Comparison of ENCODE assay signal across 20 cellular contexts in the genomic region with DNA sequence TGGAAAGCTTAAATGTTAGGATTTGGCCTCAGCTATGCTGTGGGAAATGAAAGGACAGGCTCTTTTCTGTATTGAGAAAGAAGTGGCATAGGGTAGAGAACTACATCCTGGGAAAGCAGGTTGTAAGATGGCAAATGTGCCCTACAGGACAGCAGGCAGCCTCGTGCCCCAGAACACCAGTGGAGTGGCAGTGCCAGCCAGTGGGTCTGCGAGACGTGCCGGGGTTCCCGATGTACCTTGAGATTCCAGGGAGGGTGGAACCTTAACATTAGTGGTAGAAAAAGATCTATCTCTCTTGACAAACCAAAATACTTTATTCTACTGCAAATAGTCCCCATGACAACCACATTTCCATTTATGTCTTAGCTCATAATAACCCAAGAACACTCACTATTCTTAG. TPM values are rescaled to one million over a fixed set of nuclear protein-coding genes. Genes with fewer than 3 reads are reported as not detected.
DNase-seq lines count a peak whose midpoint lies in the region; ATAC-seq and TF ChIP-seq lines count a peak whose summit lies in the region.
"Had no signal": no experiment of that assay in that cellular context is flagged by ENCODE, and none has a peak within 500 bp of the region (broad histone marks: within the 10 kb centered on the region; RNA-seq: fewer than 3 reads in every experiment).

No MANE protein-coding gene starts in this region.

- H3K27ac ChIP-seq in cingulate gyrus (ENCODE audit: low read depth, low read length) (peak overlapping the region; percentile 49), layer of hippocampus (ENCODE audit: low read depth, low read length) (peak overlapping the region; percentile 14)
- H3K27ac ChIP-seq: A549; BLaER1 treated with 17β-estradiol and CSF1 and Interleukin-3, amounts not matched to agents 10 nM and 100 nM had no signal

- no peak overlapping the region for H3K4me3 Mint-ChIP-seq in brain
- H3K4me3 Mint-ChIP-seq: CD14-positive monocyte; CD4-positive, alpha-beta T cell; GM23338; H9 had no signal

- peaks cover 5 to 19% (median 7%) of the 10 kb centered on the region in 5 experiments for H3K9me3 Mint-ChIP-seq in brain
- H3K9me3 Mint-ChIP-seq: GM23338 had no signal

- TF ChIP-seq CTCF in brain (conservative IDR thresholded peaks at IDR 0.05): no peak

- peaks cover 51% of the 10 kb centered on the region for H3K4me1 Mint-ChIP-seq in brain
- H3K4me1 Mint-ChIP-seq: CD14-positive monocyte had no signal

- ATAC-seq in HG02798 (IDR thresholded peaks at IDR 0.05; ENCODE audit: poor library complexity, unreplicated experiment): no peak
- ATAC-seq: A549, GM23338, HCT116 had no signal

- no peaks in the 10 kb centered on the region for H3K27me3 Mint-ChIP-seq in brain
- H3K27me3 Mint-ChIP-seq: CD4-positive, alpha-beta T cell had no signal

- H3K27me3 ChIP-seq in layer of hippocampus (ENCODE audit: control insufficient read depth, insufficient read depth, low read length): no peaks in the 10 kb centered on the region
- H3K27me3 ChIP-seq: BE2C; BLaER1 treated with 17β-estradiol and CSF1 and Interleukin-3, amounts not matched to agents 10 nM and 100 nM had no signal

- H3K27ac Mint-ChIP-seq in brain: peak overlapping the region in 3 of 5 experiments; percentile 42 to 78 (median 46)
- H3K27ac Mint-ChIP-seq: CD14-positive monocyte; CD4-positive, alpha-beta T cell; GM23338 had no signal

- DNase-seq in putamen (ENCODE audit: low spot score) (peak; percentile 17), NCI-H748 (lab: John Stamatoyannopoulos, UW; ENCODE audit: unreplicated experiment) (no peak), D341Med (ENCODE audit: low spot score) (no peak)
- DNase-seq in activated CD8-positive, alpha-beta memory T cell treated with anti-CD3 and anti-CD28 coated beads for 24 hours: no peak
- DNase-seq: 8988T; AML-193; BE2C; Calu3; CD4-positive, alpha-beta T cell; DND-41; H9 had no signal

- H3K36me3 Mint-ChIP-seq in brain: peaks cover 75% of the 10 kb centered on the region
- H3K36me3 Mint-ChIP-seq: CD14-positive monocyte had no signal

RNA-seq across cellular contexts. Expression of a gene that starts 42.7 kb away (rescaled TPM):
- polyA plus RNA-seq in brain (ENCODE audit: insufficient read depth, low read depth, low replicate concordance): 12.6 TPM
- polyA plus RNA-seq: CD14-positive monocyte had no signal
